In genomic region chr3:150607267-150608065, GRCh38 we compare ENCODE assay signal across 16 cellular contexts. TPM values are rescaled to one million over a fixed set of nuclear protein-coding genes. Genes with fewer than 3 reads are reported as not detected.
A peak's percentile ranks its signal among the peaks of the same experiment; 100 is the strongest.
DNase-seq lines count a peak whose midpoint lies in the region; ATAC-seq, FAIRE-seq and TF ChIP-seq lines count a peak whose summit lies in the region.
"Had no signal": no experiment of that assay in that cellular context is flagged by ENCODE, and none has a peak within 500 bp of the region (broad histone marks: within the 10 kb centered on the region; RNA-seq: fewer than 3 reads in every experiment).

No MANE protein-coding gene starts in this region.

- H3K9me3 ChIP-seq in HepG2 (ENCODE audit: low read length) (no peaks in the 10 kb centered on the region), right lobe of liver (no peaks in the 10 kb centered on the region), mammary epithelial cell (replicated peaks; ENCODE audit: insufficient read depth, low read length) (no peaks in the 10 kb centered on the region)

- H3K79me2 ChIP-seq in HepG2 (ENCODE audit: insufficient read depth, low read length): peaks cover 84% of the 10 kb centered on the region
- H3K79me2 ChIP-seq in mammary epithelial cell (ENCODE audit: insufficient read depth, low read length): peaks cover 96% of the 10 kb centered on the region

- TF ChIP-seq POLR2A in HepG2 (IDR thresholded peaks at IDR 0.05; ENCODE audit: insufficient read depth in 1 of 2, low read depth in 2 of 2, low read length in 2 of 2) (no peak), right lobe of liver (IDR thresholded peaks at IDR 0.05) (no peak)

- H3K27ac ChIP-seq in HepG2 (ENCODE audit: extremely low read length, insufficient read depth, low read length) (no peak overlapping the region), right lobe of liver (no peak overlapping the region), mammary epithelial cell (ENCODE audit: insufficient read depth, low read depth, low read length) (no peak overlapping the region), substantia nigra (ENCODE audit: low read depth, low read length, poor library complexity, severe bottlenecking) (no peak overlapping the region)

- H4K20me1 ChIP-seq in HepG2 (ENCODE audit: insufficient read depth, low read length) (peaks cover 18% of the 10 kb centered on the region), mammary epithelial cell (ENCODE audit: insufficient read depth, low read length) (peaks cover 3% of the 10 kb centered on the region)

- dilution Hi-C loops in mammary epithelial cell (cut with HindIII; ENCODE audit: low sequenced_read_pairs): no loop called here

- peaks cover 54 to 66% of the 10 kb centered on the region in 2 donors for H3K36me3 Mint-ChIP-seq in stimulated activated naive B cell treated with anti-CD40 and anti-IgM and Interleukin-4, amounts not matched to agents 10 μg/mL and 1 μg/mL and 100 μg/mL, for 72 hours

- H3K9ac ChIP-seq in HepG2 (ENCODE audit: insufficient read depth, low read depth, low read length) (no peak overlapping the region), mammary epithelial cell (ENCODE audit: insufficient read depth, low read length) (no peak overlapping the region)

- H3K4me3 ChIP-seq in HepG2 (replicated peaks in 1 of 3; ENCODE audit: insufficient read depth in 1 of 3, low read depth in 2 of 3, low read length in 3 of 3): no peak overlapping the region
- no peak overlapping the region for H3K4me3 ChIP-seq in right lobe of liver
- no peak overlapping the region for H3K4me3 ChIP-seq in fibroblast of villous mesenchyme (ENCODE audit: low read depth, low read length)
- no peak overlapping the region for H3K4me3 ChIP-seq in mammary epithelial cell (replicated peaks in 1 of 3; ENCODE audit: insufficient read depth in 1 of 3, low read depth in 2 of 3, low read length in 3 of 3)

- in situ Hi-C loops in HepG2 (cut with HindIII; ENCODE audit: extremely low pct_ligation_motif_present, low pct_unique_long_range_greater_than_20kb) (no loop called here), mammary epithelial cell (cut with MboI; ENCODE audit: low sequenced_read_pairs in 2 of 2) (no loop called here)

- BruUV-seq in HepG2 (replicated peaks; lab: Mats Ljungman, UMichigan) (no TSS peak), mammary epithelial cell (replicated peaks; lab: Mats Ljungman, UMichigan) (no TSS peak)

- H3K27me3 ChIP-seq in HepG2 (ENCODE audit: control insufficient read depth in 1 of 2, insufficient read depth in 2 of 2, low read length in 2 of 2) (no peaks in the 10 kb centered on the region), right lobe of liver (no peaks in the 10 kb centered on the region), mammary epithelial cell (ENCODE audit: insufficient read depth, low read length) (no peaks in the 10 kb centered on the region)

- POLR2A ChIA-PET in HepG2 (lab: Yijun Ruan, JAX): no interaction called here

- TF ChIP-seq EP300 in HepG2 (IDR thresholded peaks at IDR 0.05; ENCODE audit: low read depth in 2 of 2, low read length in 2 of 2) (no peak), HepG2 (CRISPR knock-in tag; IDR thresholded peaks at IDR 0.05; ENCODE audit: borderline replicate concordance) (no peak)

- intact Hi-C loops in HepG2 (cut with micrococcal nuclease; ENCODE audit: unreplicated experiment): loop anchor here (2.0 kb wide), 1 partner anchor 15 kb away; no protein-coding TSS in a partner anchor
- intact Hi-C loops in right lobe of liver (cut with DNase I): no loop called here
- intact Hi-C loops in mammary epithelial cell (cut with micrococcal nuclease): no loop called here

- 85% methylated on average over 8 of the region's 8 CpGs for WGBS in HepG2 (ENCODE audit: low lambda C conversion rate)
- WGBS in right lobe of liver (ENCODE audit: insufficient coverage, low coverage, low lambda C conversion rate, missing lambda C conversion rate): 72% methylated on average over 8 of the region's 8 CpGs
- 94% methylated on average over 8 of the region's 8 CpGs for WGBS in mammary epithelial cell (ENCODE audit: low coverage, missing lambda C conversion rate)

- no peaks in the 10 kb centered on the region for H3K27me3 Mint-ChIP-seq in stimulated activated naive B cell treated with anti-CD40 and anti-IgM and Interleukin-4, amounts not matched to agents 10 μg/mL and 1 μg/mL and 100 μg/mL, for 72 hours
- H3K27me3 Mint-ChIP-seq: activated CD4-positive, alpha-beta memory T cell treated with anti-CD3 and anti-CD28 coated beads for 36 hours; type B pancreatic cell had no signal

- peak overlapping the region; percentile 31 to 46 for H3K4me3 Mint-ChIP-seq in stimulated activated naive B cell treated with anti-CD40 and anti-IgM and Interleukin-4, amounts not matched to agents 10 μg/mL and 1 μg/mL and 100 μg/mL, for 72 hours
- H3K4me3 Mint-ChIP-seq: type B pancreatic cell had no signal

- peak overlapping the region; percentile 25 for H3K27ac Mint-ChIP-seq in stimulated activated naive B cell treated with anti-CD40 and anti-IgM and Interleukin-4, amounts not matched to agents 10 μg/mL and 1 μg/mL and 100 μg/mL, for 72 hours
- H3K27ac Mint-ChIP-seq: type B pancreatic cell had no signal

- CTCF ChIA-PET in HepG2 (lab: Yijun Ruan, JAX; ENCODE audit: low intra/inter-chr PET ratio, low total read pairs): no interaction called here
- CTCF ChIA-PET in mammary epithelial cell (lab: Charles Lee; ENCODE audit: low non-redundant PET): no interaction called here

- H3K36me3 ChIP-seq in HepG2 (replicated peaks in 1 of 2; ENCODE audit: control insufficient read depth in 1 of 2, insufficient read depth in 2 of 2, low read length in 2 of 2): peaks cover 0 to 10% of the 10 kb centered on the region in 2 experiments; a peak in 2 of 5 replicates
- H3K36me3 ChIP-seq in right lobe of liver: peaks cover 0 to 10% (median 0%) of the 10 kb centered on the region in 4 donors
- H3K36me3 ChIP-seq in mammary epithelial cell (ENCODE audit: insufficient read depth, low read length): no peaks in the 10 kb centered on the region

- H2AFZ ChIP-seq in HepG2 (ENCODE audit: low read length): no peak overlapping the region
- no peak overlapping the region for H2AFZ ChIP-seq in mammary epithelial cell (ENCODE audit: low read depth, low read length)

- peak; percentile 38 for DNase-seq in HepG2 (ENCODE audit: low spot score)
- no peak for DNase-seq in right lobe of liver
- DNase-seq in OCI-M1 (lab: John Stamatoyannopoulos, UW): peak; percentile 6
- DNase-seq in fibroblast of villous mesenchyme (ENCODE audit: low read depth): peak; percentile 44
- DNase-seq in stimulated activated naive B cell treated with anti-CD40 and anti-IgM and Interleukin-4, amounts not matched to agents 10 μg/mL and 1 μg/mL and 100 μg/mL, for 72 hours: no peak
- no peak for DNase-seq in NCI-H2196 (lab: John Stamatoyannopoulos, UW; ENCODE audit: unreplicated experiment)
- no peak for DNase-seq in mammary epithelial cell
- DNase-seq in substantia nigra (lab: John Stamatoyannopoulos, UW): no peak
- DNase-seq: activated CD4-positive, alpha-beta memory T cell treated with anti-CD3 and anti-CD28 coated beads for 36 hours; AML-193; anterior cingulate cortex; midbrain; NCI-H748 treated with DMSO at 0.1 percent for 48 hours had no signal

- TF ChIP-seq CTCF in HepG2 (CRISPR knock-in tag; IDR thresholded peaks at IDR 0.05) (no peak), right lobe of liver (IDR thresholded peaks at IDR 0.05) (no peak), fibroblast of villous mesenchyme (IDR thresholded peaks at IDR 0.05; ENCODE audit: insufficient read depth, low read depth, low read length) (no peak), mammary epithelial cell (conservative IDR thresholded peaks at IDR 0.05 in 1 of 2, IDR thresholded peaks at IDR 0.05 in 1 of 2; ENCODE audit: extremely low read depth in 1 of 2, insufficient read depth in 1 of 2, low read depth in 1 of 2, low read length in 2 of 2) (no peak)

- no peak for ATAC-seq in HepG2
- ATAC-seq in right lobe of liver: no peak
- no peak for ATAC-seq in stimulated activated naive B cell treated with anti-CD40 and anti-IgM and Interleukin-4, amounts not matched to agents 10 μg/mL and 1 μg/mL and 100 μg/mL, for 72 hours (replicated peaks)
- ATAC-seq: sciatic nerve had no signal

- FAIRE-seq in HepG2 (lab: Jason Lieb, UNC): no peak
- FAIRE-seq: endometrium had no signal

- no peak for TF ChIP-seq RAD21 in HepG2 (CRISPR knock-in tag; IDR thresholded peaks at IDR 0.05)

- H3K4me1 Mint-ChIP-seq in stimulated activated naive B cell treated with anti-CD40 and anti-IgM and Interleukin-4, amounts not matched to agents 10 μg/mL and 1 μg/mL and 100 μg/mL, for 72 hours: peaks cover 39 to 69% of the 10 kb centered on the region in 2 donors

- no peaks in the 10 kb centered on the region for H3K9me3 Mint-ChIP-seq in stimulated activated naive B cell treated with anti-CD40 and anti-IgM and Interleukin-4, amounts not matched to agents 10 μg/mL and 1 μg/mL and 100 μg/mL, for 72 hours
- H3K9me3 Mint-ChIP-seq: activated CD4-positive, alpha-beta memory T cell treated with anti-CD3 and anti-CD28 coated beads for 36 hours; type B pancreatic cell had no signal

- H3K4me2 ChIP-seq in HepG2 (ENCODE audit: low read depth, low read length) (peak overlapping the region; percentile 6; the same call in 1 of the 2 replicates), mammary epithelial cell (ENCODE audit: insufficient read depth, low read depth, low read length) (no peak overlapping the region)

- peaks cover 42% of the 10 kb centered on the region for H3K4me1 ChIP-seq in HepG2 (ENCODE audit: insufficient read depth, low read length)
- peaks cover 0 to 36% (median 5%) of the 10 kb centered on the region in 4 donors for H3K4me1 ChIP-seq in right lobe of liver
- no peaks in the 10 kb centered on the region for H3K4me1 ChIP-seq in mammary epithelial cell (ENCODE audit: insufficient read depth, low read length)

RNA-seq across cellular contexts. Expression of gene SELENOT, which starts 4.3 kb away (rescaled TPM):
- total RNA-seq in HepG2 (2016; rRNA removed; fragmentation: Illumina TruSeq; extraction: Trizol): 106 and 122 TPM in 2 replicates
- total RNA-seq in HepG2 (2016; cell fraction: cytosol; rRNA removed; fragmentation: Illumina TruSeq; extraction: Trizol; ENCODE audit: low read depth): 22.6 and 24.8 TPM in 2 replicates
- 109 and 124 TPM in 2 replicates for total RNA-seq in HepG2 (2016; cell fraction: insoluble cytoplasmic fraction; rRNA removed; fragmentation: Illumina TruSeq; extraction: Trizol)
- 57.8 and 63.8 TPM in 2 replicates for total RNA-seq in HepG2 (2016; cell fraction: membrane; rRNA removed; fragmentation: Illumina TruSeq; extraction: Trizol)
- 67.7 and 88.4 TPM in 2 replicates for total RNA-seq in HepG2 (2016; cell fraction: nucleus; rRNA removed; fragmentation: Illumina TruSeq; extraction: Trizol)
- 234 and 273 TPM in 2 replicates for polyA plus RNA-seq in HepG2 (2011; rRNA removed)
- polyA plus RNA-seq in HepG2 (2011; cell fraction: cytosol; rRNA removed): 115 and 155 TPM in 2 replicates
- 44.2 and 52.8 TPM in 2 replicates for polyA plus RNA-seq in HepG2 (2011; cell fraction: nucleus; rRNA removed)
- polyA plus RNA-seq in HepG2 (2012): 41.0 and 52.5 TPM in 2 replicates
- polyA plus RNA-seq in HepG2 (2016; cell fraction: cytosol; fragmentation: Illumina TruSeq; extraction: Trizol; ENCODE audit: low read depth): 10.6 and 12.5 TPM in 2 replicates
- 86.8 and 91.6 TPM in 2 replicates for polyA plus RNA-seq in HepG2 (2016; cell fraction: insoluble cytoplasmic fraction; fragmentation: Illumina TruSeq; extraction: Trizol; ENCODE audit: low read depth)
- polyA plus RNA-seq in HepG2 (2016; cell fraction: membrane; fragmentation: Illumina TruSeq; extraction: Trizol; ENCODE audit: low read depth): 39.2 and 39.5 TPM in 2 replicates
- 107 and 110 TPM in 2 replicates for polyA plus RNA-seq in HepG2 (2016; cell fraction: nucleus; fragmentation: Illumina TruSeq; extraction: Trizol; ENCODE audit: insufficient read depth, low read depth)
- 144 and 312 TPM in 2 replicates for polyA minus RNA-seq in HepG2 (2011; rRNA and poly(A)+ RNA removed; ENCODE audit: low replicate concordance)
- polyA minus RNA-seq in HepG2 (2011; cell fraction: cytosol; rRNA and poly(A)+ RNA removed): 62.6 and 74.9 TPM in 2 replicates
- polyA minus RNA-seq in HepG2 (2011; cell fraction: nucleus; rRNA and poly(A)+ RNA removed): 42.1 and 48.0 TPM in 2 replicates
- 10 to 100 TPM; 51.1 to 72.8 (median 63.4) TPM for total RNA-seq in right lobe of liver
- 112 and 186 TPM in 2 replicates for total RNA-seq in fibroblast of villous mesenchyme
- 100 to 1,000 TPM; 111 to 125 TPM for total RNA-seq in mammary epithelial cell
- 333 TPM for polyA plus RNA-seq in mammary epithelial cell
- polyA minus RNA-seq in mammary epithelial cell: 632 TPM

Comparison
In these comparisons a context has a peak if more than half of its experiments do, and no peak if none do; other contexts are left out.
1. DNase-seq: peak in HepG2 (single experiment), OCI-M1 (single experiment) and fibroblast of villous mesenchyme (single experiment); none in right lobe of liver (0 of 3), stimulated activated naive B cell treated with anti-CD40 and anti-IgM and Interleukin-4, amounts not matched to agents 10 μg/mL and 1 μg/mL and 100 μg/mL, for 72 hours (single experiment), NCI-H2196 (single experiment), mammary epithelial cell (single experiment) and substantia nigra (0 of 49).